ENCODE assay signal across 8 cellular contexts in genomic region chrX:8743126-8743732, GRCh38. TPM values are rescaled to one million over a fixed set of nuclear protein-coding genes. Genes with fewer than 3 reads are reported as not detected.
DNase-seq lines count a peak whose midpoint lies in the region; FAIRE-seq and TF ChIP-seq lines count a peak whose summit lies in the region.

No MANE protein-coding gene starts in this region.

- FAIRE-seq in bronchial epithelial cell (lab: Jason Lieb, UNC) = no peak

- DNase-seq in NCI-H146 (lab: John Stamatoyannopoulos, UW) (peak; percentile 25), NCI-H146 treated with DMSO at 0.1 percent for 48 hours (lab: John Stamatoyannopoulos, UW; ENCODE audit: unreplicated experiment) (no peak), HT1080 (ENCODE audit: low read depth) (peak; percentile 37), bronchial epithelial cell (ENCODE audit: low read depth) (no peak), mesothelial cell of epicardium (ENCODE audit: low spot score in 2 of 2, unreplicated experiment in 2 of 2) (peak in 1 of 2 experiments; percentile 66), SKM-1 (lab: John Stamatoyannopoulos, UW; ENCODE audit: unreplicated experiment) (no peak)
- DNase-seq in stimulated activated naive CD4-positive, alpha-beta T cell treated with Interleukin-2 at 50 U/mL for 16 hours (lab: John Stamatoyannopoulos, UW) = peak; percentile 46

- H3K9me3 Mint-ChIP-seq in mesothelial cell of epicardium = no peaks in the 10 kb centered on the region

- no peak overlapping the region for H3K27ac Mint-ChIP-seq in mesothelial cell of epicardium

- no peaks in the 10 kb centered on the region for H3K27me3 ChIP-seq in bronchial epithelial cell (ENCODE audit: control insufficient read depth, insufficient read depth, low read length)

- no peak overlapping the region for H3K27ac ChIP-seq in VCaP

- no peak overlapping the region for H3K4me3 Mint-ChIP-seq in mesothelial cell of epicardium

- H3K4me3 ChIP-seq in bronchial epithelial cell (ENCODE audit: low read depth, low read length) = no peak overlapping the region

- H3K36me3 Mint-ChIP-seq in mesothelial cell of epicardium = no peaks in the 10 kb centered on the region

- no peaks in the 10 kb centered on the region for H3K36me3 ChIP-seq in bronchial epithelial cell (ENCODE audit: control insufficient read depth, insufficient read depth, low read length)

- H3K4me1 Mint-ChIP-seq in mesothelial cell of epicardium = no peaks in the 10 kb centered on the region

- H3K27me3 Mint-ChIP-seq in mesothelial cell of epicardium (ENCODE audit: low read depth) = peaks cover 30% of the 10 kb centered on the region

- peak; percentile 86 for TF ChIP-seq CTCF in VCaP (conservative IDR thresholded peaks at IDR 0.05)
- peak; percentile 70 for TF ChIP-seq CTCF in bronchial epithelial cell (IDR thresholded peaks at IDR 0.05; ENCODE audit: insufficient read depth, low read length, severe bottlenecking)
- peak; percentile 86 for TF ChIP-seq CTCF in mesothelial cell of epicardium (IDR thresholded peaks at IDR 0.05; ENCODE audit: unreplicated experiment)

RNA-seq across cellular contexts. Expression of gene ANOS1, which starts 11.3 kb away (rescaled TPM):
- total RNA-seq in HT1080 (2014; rRNA removed; shearing (Covaris generic)) = 11.2 and 14.6 TPM in 2 replicates
- polyA plus RNA-seq in HT1080 (2015; cell fraction: cytosol; rRNA removed) = 15.5 and 20.5 TPM in 2 replicates
- 30.2 and 32.0 TPM in 2 replicates for polyA plus RNA-seq in HT1080 (2015; cell fraction: nucleus; rRNA removed)
- total RNA-seq in bronchial epithelial cell (0.26 and 0.38 TPM in 2 replicates), mesothelial cell of epicardium (3.7 to 5.1 TPM (median 4.3 TPM) in 3 replicates)

RNA-seq across cellular contexts. Expression of gene FAM9A, which starts 58.0 kb away (rescaled TPM):
- total RNA-seq in HT1080 (2014; rRNA removed; shearing (Covaris generic)) = not detected in 2 replicates
- polyA plus RNA-seq in HT1080 (2015; cell fraction: cytosol; rRNA removed) = not detected in 2 replicates
- not detected in 2 replicates for polyA plus RNA-seq in HT1080 (2015; cell fraction: nucleus; rRNA removed)
- total RNA-seq in bronchial epithelial cell = not detected in 2 replicates
- not detected in 3 replicates for total RNA-seq in mesothelial cell of epicardium

Comparison
In these comparisons a context has a peak if more than half of its experiments do, and no peak if none do; other contexts are left out.
1. DNase-seq: peak in NCI-H146 (single experiment), HT1080 (single experiment) and stimulated activated naive CD4-positive, alpha-beta T cell treated with Interleukin-2 at 50 U/mL for 16 hours (single experiment); none in NCI-H146 treated with DMSO at 0.1 percent for 48 hours (single experiment), bronchial epithelial cell (single experiment) and SKM-1 (single experiment).
2. Peak in every context shown above with its lines, with median percentiles within 50 percentile points of each other: CTCF ChIP-seq.